In the genomic region with DNA sequence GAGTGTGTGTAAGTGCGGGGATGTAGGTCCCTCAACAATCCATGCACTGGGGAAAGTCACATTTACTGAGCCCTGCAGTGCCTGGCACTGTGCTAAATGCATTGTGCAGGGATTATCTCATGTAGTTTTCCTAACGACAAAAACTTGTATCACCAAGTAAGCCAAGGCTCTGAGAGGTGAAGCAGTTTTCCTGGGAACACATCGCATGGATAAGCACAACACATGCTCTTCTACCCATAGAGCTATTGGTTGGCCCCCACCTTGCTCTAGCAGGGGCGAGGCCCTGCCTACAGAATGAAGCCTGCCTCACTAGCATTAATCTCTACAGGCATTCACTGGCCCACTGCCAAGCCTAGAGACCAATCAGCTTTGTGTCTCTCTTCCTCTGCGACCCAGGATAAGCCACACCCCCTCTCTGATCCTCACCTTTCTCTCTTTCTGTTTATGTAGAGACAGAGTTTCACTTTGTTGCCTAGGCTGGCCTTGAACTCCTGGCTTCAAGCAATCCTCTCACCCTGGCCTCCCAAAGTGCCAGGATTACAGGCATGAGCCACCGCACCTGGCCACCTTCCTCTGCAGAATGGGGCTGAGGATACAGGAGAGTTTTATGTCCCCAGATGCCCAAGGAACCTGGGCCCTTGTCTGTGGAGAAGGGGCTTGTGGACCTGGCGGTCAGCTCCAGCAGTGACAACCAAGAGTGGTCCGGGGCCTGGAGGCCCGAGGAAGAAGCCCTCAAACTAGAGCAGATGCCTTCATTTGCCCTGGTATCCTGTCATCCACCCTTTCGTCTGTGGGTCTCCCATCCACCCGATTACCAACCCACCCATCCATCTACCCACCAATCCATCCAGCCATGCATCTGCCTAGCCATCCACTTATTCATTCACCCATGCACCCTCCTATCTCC, we compare ENCODE assay signal across 1 cellular context.
TF ChIP-seq lines count a peak whose summit lies in the region.

No MANE protein-coding gene starts in this region.

TF ChIP-seq in HepG2, 621 proteins besides CTCF, POLR2A, EP300 and RAD21 (continued from another document and continues in another):
- no peak for TF ChIP-seq ARNT2 (CRISPR knock-in tag; IDR thresholded peaks at IDR 0.05; ENCODE audit: low read depth)
- TF ChIP-seq ZBTB7A (CRISPR knock-in tag; IDR thresholded peaks at IDR 0.05) = 0 out of 2 replicates have a peak, but pooled peaks have one; percentile 2
- no peak; the same call in 1 of the 2 replicates for TF ChIP-seq ZBTB34 (CRISPR knock-in tag; IDR thresholded peaks at IDR 0.05)
- no peak for TF ChIP-seq ZNF556 (CRISPR knock-in tag; IDR thresholded peaks at IDR 0.05; ENCODE audit: borderline replicate concordance)
- no peak for TF ChIP-seq POLR2G (IDR thresholded peaks at IDR 0.05; ENCODE audit: low read depth, low read length)
- no peak for TF ChIP-seq CREB1 (IDR thresholded peaks at IDR 0.05)
- TF ChIP-seq CREB1 (CRISPR knock-in tag; IDR thresholded peaks at IDR 0.05) = no peak
- peak; percentile 36; the same call in 1 of the 2 replicates for TF ChIP-seq ELF1 (CRISPR knock-in tag; IDR thresholded peaks at IDR 0.05)
- TF ChIP-seq ATF5 (CRISPR knock-in tag; IDR thresholded peaks at IDR 0.05; ENCODE audit: low read depth) = no peak
- no peak for TF ChIP-seq ZNF670 (CRISPR knock-in tag; IDR thresholded peaks at IDR 0.05; ENCODE audit: borderline replicate concordance)
- TF ChIP-seq MIER2 (CRISPR knock-in tag; IDR thresholded peaks at IDR 0.05) = peak; percentile 58; the same call in 1 of the 2 replicates
- no peak for TF ChIP-seq SATB2 (CRISPR knock-in tag; IDR thresholded peaks at IDR 0.05)
- TF ChIP-seq, protein P1, sequence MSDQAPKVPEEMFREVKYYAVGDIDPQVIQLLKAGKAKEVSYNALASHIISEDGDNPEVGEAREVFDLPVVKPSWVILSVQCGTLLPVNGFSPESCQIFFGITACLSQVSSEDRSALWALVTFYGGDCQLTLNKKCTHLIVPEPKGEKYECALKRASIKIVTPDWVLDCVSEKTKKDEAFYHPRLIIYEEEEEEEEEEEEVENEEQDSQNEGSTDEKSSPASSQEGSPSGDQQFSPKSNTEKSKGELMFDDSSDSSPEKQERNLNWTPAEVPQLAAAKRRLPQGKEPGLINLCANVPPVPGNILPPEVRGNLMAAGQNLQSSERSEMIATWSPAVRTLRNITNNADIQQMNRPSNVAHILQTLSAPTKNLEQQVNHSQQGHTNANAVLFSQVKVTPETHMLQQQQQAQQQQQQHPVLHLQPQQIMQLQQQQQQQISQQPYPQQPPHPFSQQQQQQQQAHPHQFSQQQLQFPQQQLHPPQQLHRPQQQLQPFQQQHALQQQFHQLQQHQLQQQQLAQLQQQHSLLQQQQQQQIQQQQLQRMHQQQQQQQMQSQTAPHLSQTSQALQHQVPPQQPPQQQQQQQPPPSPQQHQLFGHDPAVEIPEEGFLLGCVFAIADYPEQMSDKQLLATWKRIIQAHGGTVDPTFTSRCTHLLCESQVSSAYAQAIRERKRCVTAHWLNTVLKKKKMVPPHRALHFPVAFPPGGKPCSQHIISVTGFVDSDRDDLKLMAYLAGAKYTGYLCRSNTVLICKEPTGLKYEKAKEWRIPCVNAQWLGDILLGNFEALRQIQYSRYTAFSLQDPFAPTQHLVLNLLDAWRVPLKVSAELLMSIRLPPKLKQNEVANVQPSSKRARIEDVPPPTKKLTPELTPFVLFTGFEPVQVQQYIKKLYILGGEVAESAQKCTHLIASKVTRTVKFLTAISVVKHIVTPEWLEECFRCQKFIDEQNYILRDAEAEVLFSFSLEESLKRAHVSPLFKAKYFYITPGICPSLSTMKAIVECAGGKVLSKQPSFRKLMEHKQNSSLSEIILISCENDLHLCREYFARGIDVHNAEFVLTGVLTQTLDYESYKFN (CRISPR knock-in tag; conservative IDR thresholded peaks at IDR 0.05) = peak; percentile 79
- TF ChIP-seq ZNF83 (CRISPR knock-in tag; IDR thresholded peaks at IDR 0.05; ENCODE audit: borderline replicate concordance) = no peak; the same call in 1 of the 2 replicates
- TF ChIP-seq, protein P2, sequence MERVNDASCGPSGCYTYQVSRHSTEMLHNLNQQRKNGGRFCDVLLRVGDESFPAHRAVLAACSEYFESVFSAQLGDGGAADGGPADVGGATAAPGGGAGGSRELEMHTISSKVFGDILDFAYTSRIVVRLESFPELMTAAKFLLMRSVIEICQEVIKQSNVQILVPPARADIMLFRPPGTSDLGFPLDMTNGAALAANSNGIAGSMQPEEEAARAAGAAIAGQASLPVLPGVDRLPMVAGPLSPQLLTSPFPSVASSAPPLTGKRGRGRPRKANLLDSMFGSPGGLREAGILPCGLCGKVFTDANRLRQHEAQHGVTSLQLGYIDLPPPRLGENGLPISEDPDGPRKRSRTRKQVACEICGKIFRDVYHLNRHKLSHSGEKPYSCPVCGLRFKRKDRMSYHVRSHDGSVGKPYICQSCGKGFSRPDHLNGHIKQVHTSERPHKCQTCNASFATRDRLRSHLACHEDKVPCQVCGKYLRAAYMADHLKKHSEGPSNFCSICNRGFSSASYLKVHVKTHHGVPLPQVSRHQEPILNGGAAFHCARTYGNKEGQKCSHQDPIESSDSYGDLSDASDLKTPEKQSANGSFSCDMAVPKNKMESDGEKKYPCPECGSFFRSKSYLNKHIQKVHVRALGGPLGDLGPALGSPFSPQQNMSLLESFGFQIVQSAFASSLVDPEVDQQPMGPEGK (CRISPR knock-in tag; IDR thresholded peaks at IDR 0.05) = peak; percentile 78
- peak; percentile 81 for TF ChIP-seq HOXA3 (CRISPR knock-in tag; IDR thresholded peaks at IDR 0.05)
- TF ChIP-seq SOX13 (IDR thresholded peaks at IDR 0.05) = 0 out of 2 replicates have a peak, but pooled peaks have one; percentile 10
- TF ChIP-seq SOX13 (CRISPR knock-in tag; conservative IDR thresholded peaks at IDR 0.05 in 1 of 2, IDR thresholded peaks at IDR 0.05 in 1 of 2) = peak in 1 of 2 experiments; percentile 79; a peak in 2 of 4 replicates
- TF ChIP-seq ZNF687 (CRISPR knock-in tag; IDR thresholded peaks at IDR 0.05) = no peak; the same call in 1 of the 2 replicates
- peak; percentile 52 for TF ChIP-seq ZC3H4 (CRISPR knock-in tag; IDR thresholded peaks at IDR 0.05; ENCODE audit: borderline replicate concordance)
- no peak for TF ChIP-seq FOXM1 (CRISPR knock-in tag; IDR thresholded peaks at IDR 0.05)
- no peak for TF ChIP-seq ZNF260 (CRISPR knock-in tag; IDR thresholded peaks at IDR 0.05; ENCODE audit: borderline replicate concordance, low read depth)
- TF ChIP-seq CC2D1A (CRISPR knock-in tag; IDR thresholded peaks at IDR 0.05) = no peak
- TF ChIP-seq, protein P3, sequence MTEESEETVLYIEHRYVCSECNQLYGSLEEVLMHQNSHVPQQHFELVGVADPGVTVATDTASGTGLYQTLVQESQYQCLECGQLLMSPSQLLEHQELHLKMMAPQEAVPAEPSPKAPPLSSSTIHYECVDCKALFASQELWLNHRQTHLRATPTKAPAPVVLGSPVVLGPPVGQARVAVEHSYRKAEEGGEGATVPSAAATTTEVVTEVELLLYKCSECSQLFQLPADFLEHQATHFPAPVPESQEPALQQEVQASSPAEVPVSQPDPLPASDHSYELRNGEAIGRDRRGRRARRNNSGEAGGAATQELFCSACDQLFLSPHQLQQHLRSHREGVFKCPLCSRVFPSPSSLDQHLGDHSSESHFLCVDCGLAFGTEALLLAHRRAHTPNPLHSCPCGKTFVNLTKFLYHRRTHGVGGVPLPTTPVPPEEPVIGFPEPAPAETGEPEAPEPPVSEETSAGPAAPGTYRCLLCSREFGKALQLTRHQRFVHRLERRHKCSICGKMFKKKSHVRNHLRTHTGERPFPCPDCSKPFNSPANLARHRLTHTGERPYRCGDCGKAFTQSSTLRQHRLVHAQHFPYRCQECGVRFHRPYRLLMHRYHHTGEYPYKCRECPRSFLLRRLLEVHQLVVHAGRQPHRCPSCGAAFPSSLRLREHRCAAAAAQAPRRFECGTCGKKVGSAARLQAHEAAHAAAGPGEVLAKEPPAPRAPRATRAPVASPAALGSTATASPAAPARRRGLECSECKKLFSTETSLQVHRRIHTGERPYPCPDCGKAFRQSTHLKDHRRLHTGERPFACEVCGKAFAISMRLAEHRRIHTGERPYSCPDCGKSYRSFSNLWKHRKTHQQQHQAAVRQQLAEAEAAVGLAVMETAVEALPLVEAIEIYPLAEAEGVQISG (CRISPR knock-in tag; IDR thresholded peaks at IDR 0.05) = peak; percentile 66; the same call in 1 of the 2 replicates
- TF ChIP-seq TEAD3 (CRISPR knock-in tag; optimal IDR thresholded peaks at IDR 0.05; ENCODE audit: borderline replicate concordance) = peak; percentile 79
- TF ChIP-seq, protein P4, sequence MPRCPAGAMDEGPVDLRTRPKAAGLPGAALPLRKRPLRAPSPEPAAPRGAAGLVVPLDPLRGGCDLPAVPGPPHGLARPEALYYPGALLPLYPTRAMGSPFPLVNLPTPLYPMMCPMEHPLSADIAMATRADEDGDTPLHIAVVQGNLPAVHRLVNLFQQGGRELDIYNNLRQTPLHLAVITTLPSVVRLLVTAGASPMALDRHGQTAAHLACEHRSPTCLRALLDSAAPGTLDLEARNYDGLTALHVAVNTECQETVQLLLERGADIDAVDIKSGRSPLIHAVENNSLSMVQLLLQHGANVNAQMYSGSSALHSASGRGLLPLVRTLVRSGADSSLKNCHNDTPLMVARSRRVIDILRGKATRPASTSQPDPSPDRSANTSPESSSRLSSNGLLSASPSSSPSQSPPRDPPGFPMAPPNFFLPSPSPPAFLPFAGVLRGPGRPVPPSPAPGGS (CRISPR knock-in tag; IDR thresholded peaks at IDR 0.05) = no peak
- no peak; the same call in 1 of the 2 replicates for TF ChIP-seq ETS1 (CRISPR knock-in tag; IDR thresholded peaks at IDR 0.05)
- TF ChIP-seq ZSCAN21 (CRISPR knock-in tag; IDR thresholded peaks at IDR 0.05; ENCODE audit: borderline replicate concordance) = peak; percentile 32; the same call in 1 of the 2 replicates
- peak; percentile 77 for TF ChIP-seq SALL1 (CRISPR knock-in tag; IDR thresholded peaks at IDR 0.05)
- TF ChIP-seq FOXA3 (CRISPR knock-in tag; IDR thresholded peaks at IDR 0.05) = peak; percentile 74; the same call in 1 of the 2 replicates
- TF ChIP-seq EZH2 (conservative IDR thresholded peaks at IDR 0.05; ENCODE audit: low read depth, low read length) = no peak
- TF ChIP-seq ZNF232 (CRISPR knock-in tag; IDR thresholded peaks at IDR 0.05; ENCODE audit: borderline replicate concordance) = peak; percentile 83; the same call in 1 of the 2 replicates
- TF ChIP-seq MLLT10 (CRISPR knock-in tag; IDR thresholded peaks at IDR 0.05) = no peak
- no peak for TF ChIP-seq ZNF10 (CRISPR knock-in tag; IDR thresholded peaks at IDR 0.05; ENCODE audit: borderline replicate concordance, low read depth)
- TF ChIP-seq MAZ (IDR thresholded peaks at IDR 0.05; ENCODE audit: borderline replicate concordance, low read depth, low read length) = peak; percentile 63
- no peak for TF ChIP-seq MAZ (CRISPR knock-in tag; IDR thresholded peaks at IDR 0.05; ENCODE audit: low read depth)
- TF ChIP-seq ZNF121 (CRISPR knock-in tag; IDR thresholded peaks at IDR 0.05) = no peak
- TF ChIP-seq ZNF644 (CRISPR knock-in tag; IDR thresholded peaks at IDR 0.05; ENCODE audit: low read depth) = peak; percentile 80
